ENCODE assay signal across 1 cellular context in the genomic region with DNA sequence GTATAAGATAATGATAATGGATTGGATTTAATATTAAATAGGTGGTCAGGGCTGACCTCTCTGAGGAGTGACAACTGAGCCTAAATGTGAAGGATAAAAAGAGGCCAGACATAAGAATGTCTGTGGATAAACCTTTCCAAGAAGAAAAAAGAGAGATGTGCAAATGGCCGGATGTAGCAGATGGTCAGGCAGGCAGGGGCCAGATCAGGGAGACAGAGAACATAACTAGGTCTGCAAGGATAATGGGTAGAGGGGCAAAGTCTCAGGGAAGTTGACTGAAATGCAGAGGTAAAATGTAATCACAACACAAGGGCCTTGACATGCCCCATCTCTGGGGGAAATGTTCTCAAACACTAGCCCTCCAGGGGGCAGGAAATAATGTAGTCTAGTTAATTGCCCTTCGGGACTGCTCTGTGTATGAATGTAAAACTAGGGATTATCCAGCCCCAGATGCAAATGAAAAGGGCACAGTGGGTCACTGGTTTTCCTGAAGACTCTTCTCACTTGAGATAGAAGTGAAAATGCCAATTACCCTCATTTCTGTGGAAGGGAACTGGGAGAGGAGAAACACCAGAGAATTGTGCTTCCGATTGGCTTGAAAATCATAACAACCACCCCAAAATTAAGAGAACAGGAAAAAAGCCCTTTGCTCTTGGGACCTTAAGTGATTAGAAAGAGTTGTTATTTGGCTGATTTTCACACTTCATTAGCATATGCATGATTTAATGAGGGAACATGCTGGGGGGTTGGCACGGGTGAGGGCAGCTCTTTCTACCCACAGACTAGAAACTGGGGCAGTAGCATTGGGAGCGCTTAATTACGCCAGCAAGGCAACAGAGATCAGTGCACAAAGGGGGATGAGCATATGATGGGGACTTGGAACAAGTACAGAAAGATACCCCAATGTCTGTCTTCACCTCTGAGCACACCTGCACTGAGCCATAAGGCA.
A peak's percentile ranks its signal among the peaks of the same experiment; 100 is the strongest.
TF ChIP-seq lines count a peak whose summit lies in the region.

No MANE protein-coding gene starts in this region.

TF ChIP-seq in GM23338, 12 proteins besides CTCF, POLR2A, EP300 and RAD21:
- TF ChIP-seq JUNB (IDR thresholded peaks at IDR 0.05; ENCODE audit: unreplicated experiment) (no peak), POLR2AphosphoS5 (IDR thresholded peaks at IDR 0.05; ENCODE audit: low read depth) (no peak), CREB1 (CRISPR knock-in tag; IDR thresholded peaks at IDR 0.05; ENCODE audit: low read depth) (peak; percentile 32; the same call in 1 of the 2 replicates), ZNF114 (CRISPR knock-in tag; IDR thresholded peaks at IDR 0.05) (no peak; the same call in 1 of the 2 replicates), EZH2phosphoT487 (IDR thresholded peaks at IDR 0.05; ENCODE audit: unreplicated experiment) (no peak), STAT1 (IDR thresholded peaks at IDR 0.05; ENCODE audit: unreplicated experiment) (no peak), ZNF331 (CRISPR knock-in tag; IDR thresholded peaks at IDR 0.05; ENCODE audit: low read depth) (no peak), NANOG (IDR thresholded peaks at IDR 0.05; ENCODE audit: borderline replicate concordance) (peak; percentile 91), EZH2 (IDR thresholded peaks at IDR 0.05; ENCODE audit: low read depth, unreplicated experiment) (no peak)
- TF ChIP-seq, protein P1, sequence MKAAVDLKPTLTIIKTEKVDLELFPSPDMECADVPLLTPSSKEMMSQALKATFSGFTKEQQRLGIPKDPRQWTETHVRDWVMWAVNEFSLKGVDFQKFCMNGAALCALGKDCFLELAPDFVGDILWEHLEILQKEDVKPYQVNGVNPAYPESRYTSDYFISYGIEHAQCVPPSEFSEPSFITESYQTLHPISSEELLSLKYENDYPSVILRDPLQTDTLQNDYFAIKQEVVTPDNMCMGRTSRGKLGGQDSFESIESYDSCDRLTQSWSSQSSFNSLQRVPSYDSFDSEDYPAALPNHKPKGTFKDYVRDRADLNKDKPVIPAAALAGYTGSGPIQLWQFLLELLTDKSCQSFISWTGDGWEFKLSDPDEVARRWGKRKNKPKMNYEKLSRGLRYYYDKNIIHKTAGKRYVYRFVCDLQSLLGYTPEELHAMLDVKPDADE (IDR thresholded peaks at IDR 0.05): no peak
- TF ChIP-seq, protein P2, sequence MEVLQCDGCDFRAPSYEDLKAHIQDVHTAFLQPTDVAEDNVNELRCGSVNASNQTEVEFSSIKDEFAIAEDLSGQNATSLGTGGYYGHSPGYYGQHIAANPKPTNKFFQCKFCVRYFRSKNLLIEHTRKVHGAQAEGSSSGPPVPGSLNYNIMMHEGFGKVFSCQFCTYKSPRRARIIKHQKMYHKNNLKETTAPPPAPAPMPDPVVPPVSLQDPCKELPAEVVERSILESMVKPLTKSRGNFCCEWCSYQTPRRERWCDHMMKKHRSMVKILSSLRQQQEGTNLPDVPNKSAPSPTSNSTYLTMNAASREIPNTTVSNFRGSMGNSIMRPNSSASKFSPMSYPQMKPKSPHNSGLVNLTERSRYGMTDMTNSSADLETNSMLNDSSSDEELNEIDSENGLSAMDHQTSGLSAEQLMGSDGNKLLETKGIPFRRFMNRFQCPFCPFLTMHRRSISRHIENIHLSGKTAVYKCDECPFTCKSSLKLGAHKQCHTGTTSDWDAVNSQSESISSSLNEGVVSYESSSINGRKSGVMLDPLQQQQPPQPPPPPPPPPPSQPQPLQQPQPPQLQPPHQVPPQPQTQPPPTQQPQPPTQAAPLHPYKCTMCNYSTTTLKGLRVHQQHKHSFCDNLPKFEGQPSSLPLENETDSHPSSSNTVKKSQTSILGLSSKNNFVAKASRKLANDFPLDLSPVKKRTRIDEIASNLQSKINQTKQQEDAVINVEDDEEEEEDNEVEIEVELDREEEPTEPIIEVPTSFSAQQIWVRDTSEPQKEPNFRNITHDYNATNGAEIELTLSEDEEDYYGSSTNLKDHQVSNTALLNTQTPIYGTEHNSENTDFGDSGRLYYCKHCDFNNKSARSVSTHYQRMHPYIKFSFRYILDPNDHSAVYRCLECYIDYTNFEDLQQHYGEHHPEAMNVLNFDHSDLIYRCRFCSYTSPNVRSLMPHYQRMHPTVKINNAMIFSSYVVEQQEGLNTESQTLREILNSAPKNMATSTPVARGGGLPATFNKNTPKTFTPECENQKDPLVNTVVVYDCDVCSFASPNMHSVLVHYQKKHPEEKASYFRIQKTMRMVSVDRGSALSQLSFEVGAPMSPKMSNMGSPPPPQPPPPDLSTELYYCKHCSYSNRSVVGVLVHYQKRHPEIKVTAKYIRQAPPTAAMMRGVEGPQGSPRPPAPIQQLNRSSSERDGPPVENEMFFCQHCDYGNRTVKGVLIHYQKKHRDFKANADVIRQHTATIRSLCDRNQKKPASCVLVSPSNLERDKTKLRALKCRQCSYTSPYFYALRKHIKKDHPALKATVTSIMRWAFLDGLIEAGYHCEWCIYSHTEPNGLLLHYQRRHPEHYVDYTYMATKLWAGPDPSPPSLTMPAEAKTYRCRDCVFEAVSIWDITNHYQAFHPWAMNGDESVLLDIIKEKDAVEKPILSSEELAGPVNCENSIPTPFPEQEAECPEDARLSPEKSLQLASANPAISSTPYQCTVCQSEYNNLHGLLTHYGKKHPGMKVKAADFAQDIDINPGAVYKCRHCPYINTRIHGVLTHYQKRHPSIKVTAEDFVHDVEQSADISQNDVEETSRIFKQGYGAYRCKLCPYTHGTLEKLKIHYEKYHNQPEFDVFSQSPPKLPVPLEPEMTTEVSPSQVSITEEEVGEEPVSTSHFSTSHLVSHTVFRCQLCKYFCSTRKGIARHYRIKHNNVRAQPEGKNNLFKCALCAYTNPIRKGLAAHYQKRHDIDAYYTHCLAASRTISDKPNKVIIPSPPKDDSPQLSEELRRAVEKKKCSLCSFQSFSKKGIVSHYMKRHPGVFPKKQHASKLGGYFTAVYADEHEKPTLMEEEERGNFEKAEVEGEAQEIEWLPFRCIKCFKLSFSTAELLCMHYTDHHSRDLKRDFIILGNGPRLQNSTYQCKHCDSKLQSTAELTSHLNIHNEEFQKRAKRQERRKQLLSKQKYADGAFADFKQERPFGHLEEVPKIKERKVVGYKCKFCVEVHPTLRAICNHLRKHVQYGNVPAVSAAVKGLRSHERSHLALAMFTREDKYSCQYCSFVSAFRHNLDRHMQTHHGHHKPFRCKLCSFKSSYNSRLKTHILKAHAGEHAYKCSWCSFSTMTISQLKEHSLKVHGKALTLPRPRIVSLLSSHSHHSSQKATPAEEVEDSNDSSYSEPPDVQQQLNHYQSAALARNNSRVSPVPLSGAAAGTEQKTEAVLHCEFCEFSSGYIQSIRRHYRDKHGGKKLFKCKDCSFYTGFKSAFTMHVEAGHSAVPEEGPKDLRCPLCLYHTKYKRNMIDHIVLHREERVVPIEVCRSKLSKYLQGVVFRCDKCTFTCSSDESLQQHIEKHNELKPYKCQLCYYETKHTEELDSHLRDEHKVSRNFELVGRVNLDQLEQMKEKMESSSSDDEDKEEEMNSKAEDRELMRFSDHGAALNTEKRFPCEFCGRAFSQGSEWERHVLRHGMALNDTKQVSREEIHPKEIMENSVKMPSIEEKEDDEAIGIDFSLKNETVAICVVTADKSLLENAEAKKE (CRISPR knock-in tag; IDR thresholded peaks at IDR 0.05): peak; percentile 65; the same call in 1 of the 2 replicates
- TF ChIP-seq, protein P3, sequence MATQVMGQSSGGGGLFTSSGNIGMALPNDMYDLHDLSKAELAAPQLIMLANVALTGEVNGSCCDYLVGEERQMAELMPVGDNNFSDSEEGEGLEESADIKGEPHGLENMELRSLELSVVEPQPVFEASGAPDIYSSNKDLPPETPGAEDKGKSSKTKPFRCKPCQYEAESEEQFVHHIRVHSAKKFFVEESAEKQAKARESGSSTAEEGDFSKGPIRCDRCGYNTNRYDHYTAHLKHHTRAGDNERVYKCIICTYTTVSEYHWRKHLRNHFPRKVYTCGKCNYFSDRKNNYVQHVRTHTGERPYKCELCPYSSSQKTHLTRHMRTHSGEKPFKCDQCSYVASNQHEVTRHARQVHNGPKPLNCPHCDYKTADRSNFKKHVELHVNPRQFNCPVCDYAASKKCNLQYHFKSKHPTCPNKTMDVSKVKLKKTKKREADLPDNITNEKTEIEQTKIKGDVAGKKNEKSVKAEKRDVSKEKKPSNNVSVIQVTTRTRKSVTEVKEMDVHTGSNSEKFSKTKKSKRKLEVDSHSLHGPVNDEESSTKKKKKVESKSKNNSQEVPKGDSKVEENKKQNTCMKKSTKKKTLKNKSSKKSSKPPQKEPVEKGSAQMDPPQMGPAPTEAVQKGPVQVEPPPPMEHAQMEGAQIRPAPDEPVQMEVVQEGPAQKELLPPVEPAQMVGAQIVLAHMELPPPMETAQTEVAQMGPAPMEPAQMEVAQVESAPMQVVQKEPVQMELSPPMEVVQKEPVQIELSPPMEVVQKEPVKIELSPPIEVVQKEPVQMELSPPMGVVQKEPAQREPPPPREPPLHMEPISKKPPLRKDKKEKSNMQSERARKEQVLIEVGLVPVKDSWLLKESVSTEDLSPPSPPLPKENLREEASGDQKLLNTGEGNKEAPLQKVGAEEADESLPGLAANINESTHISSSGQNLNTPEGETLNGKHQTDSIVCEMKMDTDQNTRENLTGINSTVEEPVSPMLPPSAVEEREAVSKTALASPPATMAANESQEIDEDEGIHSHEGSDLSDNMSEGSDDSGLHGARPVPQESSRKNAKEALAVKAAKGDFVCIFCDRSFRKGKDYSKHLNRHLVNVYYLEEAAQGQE (IDR thresholded peaks at IDR 0.05; ENCODE audit: unreplicated experiment): no peak
